In genomic region chr19:19443902-19444693, GRCh38 we compare ENCODE assay signal across 10 cellular contexts. TPM values are rescaled to one million over a fixed set of nuclear protein-coding genes. Genes with fewer than 3 reads are reported as not detected.
DNase-seq lines count a peak whose midpoint lies in the region; ATAC-seq and TF ChIP-seq lines count a peak whose summit lies in the region.
"Had no signal": no experiment of that assay in that cellular context is flagged by ENCODE, and none has a peak within 500 bp of the region (broad histone marks: within the 10 kb centered on the region; RNA-seq: fewer than 3 reads in every experiment).

No MANE protein-coding gene starts in this region.

- intact Hi-C loops in mucosa of descending colon (cut with DNase I, micrococcal nuclease), result no loop called here
- intact Hi-C loops in left lung (cut with DNase I), result no loop called here

- DNase-seq in CD4-positive, CD25-positive, alpha-beta regulatory T cell, result peak in 1 of 3 donors; percentile 29
- peak; percentile 34 to 51 for DNase-seq in activated T-cell treated with anti-CD3 and anti-CD28 coated beads, Interleukin-2, amount 50 U/mL, for 72 hours
- DNase-seq in mucosa of descending colon, result peak in 1 of 3 donors; percentile 20
- DNase-seq in left lung, result no peak
- DNase-seq in mucosa of gallbladder (ENCODE audit: low spot score), result no peak
- DNase-seq: central memory CD4-positive, alpha-beta T cell; Right ventricle myocardium superior had no signal

- H3K9me3 Mint-ChIP-seq in CD4-positive, CD25-positive, alpha-beta regulatory T cell, result peaks cover 0 to 2% (median 0%) of the 10 kb centered on the region in 7 donors
- H3K9me3 Mint-ChIP-seq in activated T-cell treated with anti-CD3 and anti-CD28 coated beads, Interleukin-2, amount 50 U/mL, for 72 hours, result peaks cover 2 to 5% of the 10 kb centered on the region in 2 donors

- H3K36me3 ChIP-seq in CD4-positive, CD25-positive, alpha-beta regulatory T cell (ENCODE audit: control insufficient read depth, insufficient read depth, low read length), result peaks cover 2% of the 10 kb centered on the region
- H3K36me3 ChIP-seq in HEK293 (ENCODE audit: control insufficient read depth in 2 of 2, insufficient read depth in 1 of 2, low read length in 2 of 2), result peaks cover 0 to 8% of the 10 kb centered on the region in 2 experiments; a peak in 1 of 3 replicates
- H3K36me3 ChIP-seq in mucosa of descending colon (ENCODE audit: low read depth), result no peaks in the 10 kb centered on the region
- H3K36me3 ChIP-seq in left lung, result no peaks in the 10 kb centered on the region

- H3K27ac Mint-ChIP-seq in CD4-positive, CD25-positive, alpha-beta regulatory T cell, result peak overlapping the region; percentile 52 to 87 (median 65)
- peak overlapping the region; percentile 80 for H3K27ac Mint-ChIP-seq in activated T-cell treated with anti-CD3 and anti-CD28 coated beads, Interleukin-2, amount 50 U/mL, for 72 hours

- H3K4me1 Mint-ChIP-seq in CD4-positive, CD25-positive, alpha-beta regulatory T cell, result peaks cover 32 to 87% (median 61%) of the 10 kb centered on the region in 4 donors
- H3K4me1 Mint-ChIP-seq in activated T-cell treated with anti-CD3 and anti-CD28 coated beads, Interleukin-2, amount 50 U/mL, for 72 hours (ENCODE audit: low read depth), result peaks cover 65% of the 10 kb centered on the region

- H3K27me3 Mint-ChIP-seq in CD4-positive, CD25-positive, alpha-beta regulatory T cell, result no peaks in the 10 kb centered on the region
- H3K27me3 Mint-ChIP-seq in activated T-cell treated with anti-CD3 and anti-CD28 coated beads, Interleukin-2, amount 50 U/mL, for 72 hours (ENCODE audit: low read depth), result no peaks in the 10 kb centered on the region

- POLR2A ChIA-PET in HEK293 (lab: Yijun Ruan, JAX), result interaction anchor here (0.6 kb wide), 2 partner anchors 15 to 469 kb away, joined by 4 to 6 read pairs; no protein-coding TSS in a partner anchor

- H3K27ac ChIP-seq in CD4-positive, CD25-positive, alpha-beta regulatory T cell (ENCODE audit: insufficient read depth, low read length, poor library complexity, severe bottlenecking), result peak overlapping the region; percentile 67
- no peak overlapping the region for H3K27ac ChIP-seq in HEK293 (ENCODE audit: extremely low read depth, low read depth, low read length)
- peak overlapping the region in 1 of 2 donors; percentile 82 for H3K27ac ChIP-seq in left lung

- H3K4me1 ChIP-seq in CD4-positive, CD25-positive, alpha-beta regulatory T cell (ENCODE audit: control insufficient read depth, insufficient read depth, low read length, poor library complexity, severe bottlenecking), result peaks cover 53% of the 10 kb centered on the region
- H3K4me1 ChIP-seq in HEK293 (ENCODE audit: control insufficient read depth, insufficient read depth, low read length) (0 out of 2 replicates have a peak, but pooled peaks cover 9% of the 10 kb centered on the region), mucosa of descending colon (ENCODE audit: low read depth) (peaks cover 18% of the 10 kb centered on the region), left lung (peaks cover 12 to 58% of the 10 kb centered on the region in 2 donors)

- peaks cover 17% of the 10 kb centered on the region for H3K36me3 Mint-ChIP-seq in CD4-positive, CD25-positive, alpha-beta regulatory T cell
- peaks cover 11 to 17% of the 10 kb centered on the region in 2 donors for H3K36me3 Mint-ChIP-seq in activated T-cell treated with anti-CD3 and anti-CD28 coated beads, Interleukin-2, amount 50 U/mL, for 72 hours (ENCODE audit: insufficient read depth in 2 of 2)

- H3K27me3 ChIP-seq in CD4-positive, CD25-positive, alpha-beta regulatory T cell (ENCODE audit: control insufficient read depth, insufficient read depth, low read length), result no peaks in the 10 kb centered on the region
- H3K27me3 ChIP-seq in left lung, result no peaks in the 10 kb centered on the region

- ATAC-seq in CD4-positive, CD25-positive, alpha-beta regulatory T cell (ENCODE audit: low read depth in 2 of 2), result no peak
- ATAC-seq in activated T-cell treated with anti-CD3 and anti-CD28 coated beads, Interleukin-2, amount 50 U/mL, for 72 hours (replicated peaks in 1 of 2), result peak; percentile 61 to 71
- ATAC-seq in mucosa of descending colon (peak; percentile 22), left lung (no peak), HG03108 (IDR thresholded peaks at IDR 0.05; ENCODE audit: unreplicated experiment) (no peak), GM21529 (IDR thresholded peaks at IDR 0.05; ENCODE audit: unreplicated experiment) (no peak)

- CTCF ChIA-PET in HEK293 (lab: Yijun Ruan, JAX), result interaction anchor here (0.6 to 0.8 kb wide), 3 partner anchors 31 to 225 kb away, joined by 3 read pairs; partner anchors contain the start of genes GATAD2A and ZNF101

- H3K9me3 ChIP-seq in CD4-positive, CD25-positive, alpha-beta regulatory T cell (ENCODE audit: control insufficient read depth in 2 of 2, low read length in 2 of 2), result no peaks in the 10 kb centered on the region
- H3K9me3 ChIP-seq in HEK293 (ENCODE audit: control insufficient read depth, insufficient read depth, low read depth, low read length), result no peaks in the 10 kb centered on the region
- H3K9me3 ChIP-seq in mucosa of descending colon, result no peaks in the 10 kb centered on the region
- H3K9me3 ChIP-seq in left lung, result no peaks in the 10 kb centered on the region

- H3K4me3 ChIP-seq in CD4-positive, CD25-positive, alpha-beta regulatory T cell (ENCODE audit: low read depth, low read length), result no peak overlapping the region
- no peak overlapping the region for H3K4me3 ChIP-seq in HEK293 (ENCODE audit: low read depth, low read length)
- H3K4me3 ChIP-seq in mucosa of descending colon, result no peak overlapping the region
- no peak overlapping the region for H3K4me3 ChIP-seq in left lung

- no peak for TF ChIP-seq CTCF in HEK293 (tag by site-specific recombination; IDR thresholded peaks at IDR 0.05)
- no peak for TF ChIP-seq CTCF in mucosa of descending colon (IDR thresholded peaks at IDR 0.05)
- TF ChIP-seq CTCF in left lung (IDR thresholded peaks at IDR 0.05), result no peak

- H3K4me3 Mint-ChIP-seq in CD4-positive, CD25-positive, alpha-beta regulatory T cell, result peak overlapping the region in 2 of 4 donors; percentile 42 to 51
- H3K4me3 Mint-ChIP-seq in activated T-cell treated with anti-CD3 and anti-CD28 coated beads, Interleukin-2, amount 50 U/mL, for 72 hours, result peak overlapping the region; percentile 69 to 76

TF ChIP-seq in HEK293, 187 proteins besides CTCF, POLR2A, EP300 and RAD21:
- peak; percentile 51; the same call in 1 of the 2 replicates for TF ChIP-seq PRDM10 (tag by site-specific recombination; IDR thresholded peaks at IDR 0.05)
- no peak for TF ChIP-seq INSM2 (tag by site-specific recombination; IDR thresholded peaks at IDR 0.05)

RNA-seq across cellular contexts. Expression of gene GATAD2A, which starts 38.6 kb away (rescaled TPM):
- total RNA-seq in CD4-positive, CD25-positive, alpha-beta regulatory T cell, result 134 TPM
- polyA plus RNA-seq in CD4-positive, CD25-positive, alpha-beta regulatory T cell, result 10 to 100 TPM in 1 of 4 donors, 1 to 10 TPM in 3; 8.1 to 13.9 (median 9.7) TPM
- 100 to 1,000 TPM; 100 to 126 TPM for total RNA-seq in activated T-cell treated with anti-CD3 and anti-CD28 coated beads, Interleukin-2, amount 50 U/mL, for 72 hours
- total RNA-seq in mucosa of descending colon, result 100 to 1,000 TPM in 2 of 3 donors, 10 to 100 TPM in 1; 89.3 to 117 (median 107) TPM
- 10 to 100 TPM; 66.3 to 97.3 TPM for total RNA-seq in left lung
- total RNA-seq in mucosa of gallbladder, result 110 TPM

Comparison
In these comparisons a context has a peak if more than half of its experiments do, and no peak if none do; other contexts are left out.
1. ATAC-seq: peak in activated T-cell treated with anti-CD3 and anti-CD28 coated beads, Interleukin-2, amount 50 U/mL, for 72 hours (2 of 2) and mucosa of descending colon (single experiment); none in CD4-positive, CD25-positive, alpha-beta regulatory T cell (0 of 2), left lung (single experiment), HG03108 (single experiment) and GM21529 (single experiment).
2. DNase-seq: peak in activated T-cell treated with anti-CD3 and anti-CD28 coated beads, Interleukin-2, amount 50 U/mL, for 72 hours (2 of 2); none in left lung (0 of 2) and mucosa of gallbladder (single experiment).